18 cellular contexts compared by ENCODE assay signal in the genomic region with DNA sequence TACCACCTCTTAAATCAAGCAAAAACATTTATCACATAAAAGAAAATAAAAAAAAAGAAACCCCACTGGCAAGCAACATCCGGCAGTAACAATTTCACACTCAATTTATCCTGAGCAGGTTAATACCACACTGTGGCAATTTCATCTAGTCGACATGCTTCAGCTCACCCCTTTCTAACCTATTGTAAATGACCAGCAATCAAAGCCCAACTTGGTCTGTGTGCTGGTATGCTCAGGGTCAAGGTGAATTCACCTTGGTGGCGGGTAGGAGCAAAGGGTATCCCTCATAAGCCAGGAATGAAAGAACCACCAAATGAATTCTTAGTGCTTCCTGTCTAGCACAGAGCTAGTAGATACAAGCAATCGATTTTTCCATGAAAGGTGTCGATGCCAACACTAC.
DNase-seq lines count a peak whose midpoint lies in the region; ATAC-seq, FAIRE-seq and TF ChIP-seq lines count a peak whose summit lies in the region.
"Had no signal": no experiment of that assay in that cellular context is flagged by ENCODE, and none has a peak within 500 bp of the region (broad histone marks: within the 10 kb centered on the region; RNA-seq: fewer than 3 reads in every experiment).

No MANE protein-coding gene starts in this region.

- no peaks in the 10 kb centered on the region for H3K27me3 Mint-ChIP-seq in activated naive CD4-positive, alpha-beta T cell treated with anti-CD3 and anti-CD28 coated beads for 36 hours (ENCODE audit: low read depth)

- CTCF ChIA-PET in activated naive CD4-positive, alpha-beta T cell treated with anti-CD3 and anti-CD28 coated beads for 36 hours (lab: Charles Lee), result interaction anchor here (0.7 to 21.9 kb wide), 8 partner anchors 11 to 42 kb away, joined by 3 to 307 read pairs (median 4); no protein-coding TSS in a partner anchor

- H3K27ac Mint-ChIP-seq in activated naive CD4-positive, alpha-beta T cell treated with anti-CD3 and anti-CD28 coated beads for 36 hours, result peak overlapping the region; percentile 85

- H3K4me3 ChIP-seq in DOHH2 (ENCODE audit: low read length) (peak overlapping the region; percentile 58), body of pancreas (no peak overlapping the region), pancreas (no peak overlapping the region)
- H3K4me3 ChIP-seq: esophagus muscularis mucosa, GM12878, right lobe of liver, SK-N-MC had no signal

- intact Hi-C loops in activated naive CD4-positive, alpha-beta T cell treated with anti-CD3 and anti-CD28 coated beads for 36 hours (cut with micrococcal nuclease), result no loop called here
- intact Hi-C loops in body of pancreas (cut with DNase I) (no loop called here), pancreas (cut with DNase I) (no loop called here)

- H3K4me2 ChIP-seq in DOHH2 (ENCODE audit: low read length), result peak overlapping the region; percentile 73

- H3K4me1 ChIP-seq in DOHH2 (ENCODE audit: control insufficient read depth, low read length), result peaks cover 81% of the 10 kb centered on the region
- H3K4me1 ChIP-seq in body of pancreas, result peaks cover 13% of the 10 kb centered on the region
- H3K4me1 ChIP-seq in pancreas, result peaks cover 5 to 11% (median 8%) of the 10 kb centered on the region in 3 donors

- peaks cover 99% of the 10 kb centered on the region for H3K79me2 ChIP-seq in DOHH2 (ENCODE audit: control insufficient read depth, low read length)

- H4K20me1 ChIP-seq in DOHH2 (ENCODE audit: control insufficient read depth, insufficient read depth, low read depth, low read length), result peaks cover 36% of the 10 kb centered on the region; the same call in 1 of the 2 replicates

- no peaks in the 10 kb centered on the region for H3K9me2 ChIP-seq in DOHH2 (replicated peaks; ENCODE audit: control insufficient read depth, low read length)

- H3K4me1 Mint-ChIP-seq in activated naive CD4-positive, alpha-beta T cell treated with anti-CD3 and anti-CD28 coated beads for 36 hours (ENCODE audit: low read depth), result peaks cover 84% of the 10 kb centered on the region

- H3K36me3 ChIP-seq in DOHH2 (ENCODE audit: control insufficient read depth, low read length) (peaks cover 17% of the 10 kb centered on the region), body of pancreas (replicated peaks in 1 of 2; ENCODE audit: insufficient read depth in 1 of 2, low read depth in 2 of 2) (no peaks in the 10 kb centered on the region), pancreas (no peaks in the 10 kb centered on the region)

- ATAC-seq in body of pancreas (peak; percentile 35), pancreas (peak; percentile 27 to 58 (median 44)), GM21528 (IDR thresholded peaks at IDR 0.05; ENCODE audit: low FRiP score, unreplicated experiment) (no peak)
- ATAC-seq: GM12878, Panc1 had no signal

- H3K27me3 ChIP-seq in DOHH2 (ENCODE audit: control insufficient read depth, low read length) (no peaks in the 10 kb centered on the region), body of pancreas (no peaks in the 10 kb centered on the region), pancreas (no peaks in the 10 kb centered on the region)
- H3K27me3 ChIP-seq: esophagus muscularis mucosa, right lobe of liver had no signal

- peaks cover 8% of the 10 kb centered on the region for H3K36me3 Mint-ChIP-seq in activated naive CD4-positive, alpha-beta T cell treated with anti-CD3 and anti-CD28 coated beads for 36 hours (ENCODE audit: low read depth)

- H3K9me3 Mint-ChIP-seq in activated naive CD4-positive, alpha-beta T cell treated with anti-CD3 and anti-CD28 coated beads for 36 hours, result no peaks in the 10 kb centered on the region

- no peak for TF ChIP-seq CTCF in DOHH2 (IDR thresholded peaks at IDR 0.05; ENCODE audit: low read depth, low read length, poor library complexity, severe bottlenecking)
- TF ChIP-seq CTCF in body of pancreas (IDR thresholded peaks at IDR 0.05), result no peak
- TF ChIP-seq CTCF in pancreas (IDR thresholded peaks at IDR 0.05), result no peak

- FAIRE-seq in pancreas (lab: Jason Lieb, UNC), result no peak

- TF ChIP-seq POLR2A in body of pancreas (IDR thresholded peaks at IDR 0.05), result no peak

- H3K9me3 ChIP-seq in DOHH2 (ENCODE audit: control insufficient read depth, insufficient read depth, low read length) (no peaks in the 10 kb centered on the region), body of pancreas (no peaks in the 10 kb centered on the region), pancreas (no peaks in the 10 kb centered on the region)
- H3K9me3 ChIP-seq: esophagus muscularis mucosa, right lobe of liver had no signal

- 21 to 28% methylated on average over 5 of the region's 5 CpGs for WGBS in body of pancreas, 2 donors
- WGBS in pancreas, 2 donors, result 20 to 25% methylated on average over 5 of the region's 5 CpGs

- peaks cover 17% of the 10 kb centered on the region for H3F3A ChIP-seq in DOHH2 (ENCODE audit: control insufficient read depth, insufficient read depth)

- DNase-seq in activated naive CD4-positive, alpha-beta T cell treated with anti-CD3 and anti-CD28 coated beads for 36 hours, result no peak
- no peak for DNase-seq in activated naive CD4-positive, alpha-beta T cell (lab: John Stamatoyannopoulos, UW)
- DNase-seq in body of pancreas (no peak), pancreas (no peak), activated gamma-delta T cell treated with Interleukin-2 at 50 U/mL for 16 hours (no peak), HUDEP-2 (lab: John Stamatoyannopoulos, UW; ENCODE audit: unreplicated experiment in 76 of 76) (no peak)
- DNase-seq: activated gamma-delta T cell, Calu3, GDM1, mesendoderm, NCI-H1436, right lobe of liver had no signal

- H3K4me3 Mint-ChIP-seq in activated naive CD4-positive, alpha-beta T cell treated with anti-CD3 and anti-CD28 coated beads for 36 hours, result peak overlapping the region; percentile 74

- H3K27ac ChIP-seq in DOHH2 (ENCODE audit: low read depth, low read length) (peak overlapping the region; percentile 69), body of pancreas (peak overlapping the region in 1 of 4 donors; percentile 10), pancreas (no peak overlapping the region)
- H3K27ac ChIP-seq: right lobe of liver, SK-N-MC had no signal
